In the genomic region with DNA sequence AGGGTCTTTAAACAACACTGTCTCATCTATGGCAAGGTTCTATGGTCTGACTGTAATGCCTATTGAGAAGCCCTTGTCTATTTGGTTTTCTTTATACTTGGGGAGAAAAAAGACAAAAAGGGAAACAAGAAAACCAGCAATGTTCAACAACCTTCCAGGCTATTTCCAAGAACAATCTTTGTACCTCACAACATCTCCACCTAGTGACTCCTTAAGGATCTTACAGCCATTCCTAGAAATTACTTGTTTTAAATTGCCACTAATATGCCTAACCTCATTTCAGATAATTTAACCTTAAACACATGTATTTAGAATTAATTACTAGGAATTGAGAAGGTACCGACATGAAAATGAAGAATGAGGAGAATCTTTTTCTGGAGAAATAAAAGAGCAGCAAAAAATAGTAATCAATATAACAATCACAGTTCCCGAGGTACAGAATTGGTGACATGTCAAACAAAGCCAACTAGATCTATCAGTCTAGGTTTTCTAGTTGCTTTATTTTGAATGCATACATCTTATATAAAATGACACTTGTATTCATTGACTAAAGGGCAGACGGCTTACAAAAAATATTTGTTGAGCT, we compare ENCODE assay signal across 7 cellular contexts. TPM values are rescaled to one million over a fixed set of nuclear protein-coding genes. Genes with fewer than 3 reads are reported as not detected.
DNase-seq lines count a peak whose midpoint lies in the region; ATAC-seq and TF ChIP-seq lines count a peak whose summit lies in the region.

No MANE protein-coding gene starts in this region.

- DNase-seq in GM20000 (ENCODE audit: low spot score) (peak; percentile 37), Peyer's patch (no peak), fibroblast of pulmonary artery (ENCODE audit: low read depth) (peak; percentile 71), smooth muscle cell of the brain vasculature (ENCODE audit: low read depth, low spot score) (peak; percentile 2), NCI-H1436 treated with DMSO at 0.1 percent for 48 hours (lab: John Stamatoyannopoulos, UW) (no peak), NCI-H146 treated with DMSO at 0.1 percent for 48 hours (lab: John Stamatoyannopoulos, UW; ENCODE audit: unreplicated experiment) (no peak)

- H3K9me3 ChIP-seq in Peyer's patch: no peaks in the 10 kb centered on the region

- no peak for TF ChIP-seq CTCF in GM20000 (IDR thresholded peaks at IDR 0.05; ENCODE audit: extremely low read depth, missing control alignments)
- TF ChIP-seq CTCF in Peyer's patch (IDR thresholded peaks at IDR 0.05): peak in 4 of 6 experiments; percentile 30 to 82 (median 76)
- TF ChIP-seq CTCF in fibroblast of pulmonary artery (IDR thresholded peaks at IDR 0.05; ENCODE audit: low read length, missing control alignments): peak; percentile 73

- no peaks in the 10 kb centered on the region for H3K27me3 ChIP-seq in Peyer's patch

- no peak overlapping the region for H3K27ac ChIP-seq in Peyer's patch

- TF ChIP-seq POLR2A in Peyer's patch (IDR thresholded peaks at IDR 0.05): no peak

- H3K4me3 ChIP-seq in Peyer's patch: no peak overlapping the region
- no peak overlapping the region for H3K4me3 ChIP-seq in fibroblast of pulmonary artery (replicated peaks; ENCODE audit: low read depth, low read length)

- no peaks in the 10 kb centered on the region for H3K36me3 ChIP-seq in Peyer's patch

- no peaks in the 10 kb centered on the region for H3K4me1 ChIP-seq in Peyer's patch

- ATAC-seq in GM18907 (IDR thresholded peaks at IDR 0.05; ENCODE audit: unreplicated experiment): no peak

RNA-seq across cellular contexts. Expression of a gene that starts 1.6 kb away (rescaled TPM):
- total RNA-seq in Peyer's patch: not detected

RNA-seq across cellular contexts. Expression of a gene that starts 35.7 kb away (rescaled TPM):
- 1 to 10 TPM in 3 of 4 donors, not detected in 1; 2.8 to 7.4 (median 2.9) TPM for total RNA-seq in Peyer's patch

Comparison
In these comparisons a context has a peak if more than half of its experiments do, and no peak if none do; other contexts are left out.
1. DNase-seq: peak in GM20000 (single experiment), fibroblast of pulmonary artery (single experiment) and smooth muscle cell of the brain vasculature (single experiment); none in Peyer's patch (0 of 3), NCI-H1436 treated with DMSO at 0.1 percent for 48 hours (single experiment) and NCI-H146 treated with DMSO at 0.1 percent for 48 hours (single experiment).